Comparison of ENCODE assay signal across 9 cellular contexts in the genomic region with DNA sequence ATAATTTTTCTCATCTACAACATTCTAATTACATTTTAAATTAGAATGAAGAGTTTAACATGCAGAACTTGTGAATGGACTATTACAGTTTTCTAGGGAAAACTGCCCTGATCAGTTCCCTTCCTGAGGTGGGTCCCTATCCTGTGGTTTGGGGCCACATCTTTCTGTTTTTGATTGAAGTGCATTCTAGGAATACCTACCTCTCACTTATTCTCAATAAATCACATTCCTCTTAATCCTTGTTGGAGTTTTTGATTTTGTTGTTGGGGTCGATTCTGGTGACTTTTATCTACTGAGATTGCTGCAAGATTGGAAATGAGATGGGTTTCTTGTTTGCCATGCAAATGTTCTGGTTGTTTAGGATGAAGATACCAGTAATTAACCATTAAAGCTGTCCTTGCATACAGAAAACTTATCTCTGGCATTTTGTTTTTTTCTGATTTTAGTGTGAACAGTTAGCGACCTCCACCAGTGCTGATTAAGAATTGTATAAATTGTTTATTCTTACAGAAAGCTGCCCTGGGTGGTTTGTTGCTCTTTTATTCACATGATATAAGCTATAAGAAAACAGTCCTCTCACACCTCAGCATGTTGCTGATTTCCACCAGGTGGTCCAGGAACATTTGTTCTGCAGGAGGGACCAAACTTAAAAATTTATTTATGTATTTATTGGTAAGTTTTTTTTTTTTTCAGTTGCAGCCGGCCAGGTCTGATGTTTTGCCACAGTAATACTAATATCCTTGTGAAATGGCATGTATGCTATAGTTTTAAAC.
DNase-seq lines count a peak whose midpoint lies in the region; ATAC-seq and TF ChIP-seq lines count a peak whose summit lies in the region.
"Had no signal": no experiment of that assay in that cellular context is flagged by ENCODE, and none has a peak within 500 bp of the region (broad histone marks: within the 10 kb centered on the region; RNA-seq: fewer than 3 reads in every experiment).

No MANE protein-coding gene starts in this region.

- 0% methylated on average over 1 of the region's 3 CpGs for WGBS in mesenchymal stem cell
- 48 to 54% methylated on average over 3 of the region's 3 CpGs for WGBS in upper lobe of left lung, 2 donors

- no peak overlapping the region for H3K4ac ChIP-seq in mesenchymal stem cell (ENCODE audit: low read depth in 1 of 2, low read length in 2 of 2)

- H2BK12ac ChIP-seq in mesenchymal stem cell (ENCODE audit: low read length in 2 of 2): no peak overlapping the region

- no peak overlapping the region for H2AFZ ChIP-seq in mesenchymal stem cell (ENCODE audit: low read depth, low read length)

- no peak overlapping the region for H2BK5ac ChIP-seq in mesenchymal stem cell (ENCODE audit: low read depth, low read length, poor library complexity, severe bottlenecking)

- no peak overlapping the region for H2AK5ac ChIP-seq in mesenchymal stem cell (ENCODE audit: low read length, severe bottlenecking)

- H4K91ac ChIP-seq in mesenchymal stem cell (ENCODE audit: low read length): no peak overlapping the region

- H3K9ac ChIP-seq in mesenchymal stem cell (ENCODE audit: low read length): peak overlapping the region; percentile 30

- H3K4me3 ChIP-seq in astrocyte of the cerebellum (ENCODE audit: low read depth, low read length) (peak overlapping the region; percentile 51), mesenchymal stem cell (ENCODE audit: insufficient read depth in 1 of 2, low read depth in 1 of 2, low read length in 2 of 2) (peak overlapping the region in 1 of 2 experiments; percentile 81), upper lobe of left lung (peak overlapping the region in 2 of 4 donors; percentile 55 to 62)

- no peak overlapping the region for H4K8ac ChIP-seq in mesenchymal stem cell (ENCODE audit: low read length)

- TF ChIP-seq EP300 in upper lobe of left lung (IDR thresholded peaks at IDR 0.05): no peak

- H3K4me3 Mint-ChIP-seq in activated naive CD4-positive, alpha-beta T cell treated with anti-CD3 and anti-CD28 coated beads, Interleukin-2, amount 50 U/mL, for 24 hours: peak overlapping the region; percentile 77

- no peak for TF ChIP-seq POLR2A in upper lobe of left lung (IDR thresholded peaks at IDR 0.05)

- no peak overlapping the region for H2BK120ac ChIP-seq in mesenchymal stem cell (ENCODE audit: low read depth, low read length)

- H2BK15ac ChIP-seq in mesenchymal stem cell (ENCODE audit: low read depth, poor library complexity, severe bottlenecking): no peak overlapping the region

- H3K36me3 ChIP-seq in mesenchymal stem cell (ENCODE audit: control insufficient read depth in 1 of 2, insufficient read depth in 2 of 2, low read depth in 1 of 2, low read length in 2 of 2): peaks cover 11 to 22% of the 10 kb centered on the region in 2 experiments
- H3K36me3 ChIP-seq in upper lobe of left lung: no peaks in the 10 kb centered on the region

- H3K27me3 ChIP-seq in mesenchymal stem cell (ENCODE audit: control insufficient read depth in 1 of 2, insufficient read depth in 1 of 2, low read length in 2 of 2) (no peaks in the 10 kb centered on the region), upper lobe of left lung (no peaks in the 10 kb centered on the region)

- in situ Hi-C loops in astrocyte of the cerebellum (cut with HindIII; ENCODE audit: low sequenced_read_pairs): no loop called here

- no peak for ATAC-seq in activated naive CD4-positive, alpha-beta T cell treated with anti-CD3 and anti-CD28 coated beads, Interleukin-2, amount 50 U/mL, for 72 hours
- no peak for ATAC-seq in upper lobe of left lung (ENCODE audit: low FRiP score in 2 of 2)
- ATAC-seq in GM18861 (IDR thresholded peaks at IDR 0.05; ENCODE audit: unreplicated experiment): no peak

- no peaks in the 10 kb centered on the region for H3K36me3 Mint-ChIP-seq in activated naive CD4-positive, alpha-beta T cell treated with anti-CD3 and anti-CD28 coated beads, Interleukin-2, amount 50 U/mL, for 24 hours
- H3K36me3 Mint-ChIP-seq in activated naive CD4-positive, alpha-beta T cell treated with anti-CD3 and anti-CD28 coated beads, Interleukin-2, amount 50 U/mL, for 72 hours: no peaks in the 10 kb centered on the region

- DNase-seq in activated naive CD4-positive, alpha-beta T cell treated with anti-CD3 and anti-CD28 coated beads, Interleukin-2, amount 50 U/mL, for 72 hours (ENCODE audit: low spot score in 2 of 2): no peak
- DNase-seq in astrocyte of the cerebellum (ENCODE audit: low read depth): no peak
- no peak for DNase-seq in mesenchymal stem cell
- no peak for DNase-seq in upper lobe of left lung
- no peak for DNase-seq in activated gamma-delta T cell treated with Interleukin-2 at 50 U/mL for 16 hours
- no peak for DNase-seq in NK-92 treated with Interleukin-12 subunit alpha and Interleukin-12 subunit beta, amount 100 ng/mL, for 24 hours (lab: John Stamatoyannopoulos, UW)

- H3K27ac ChIP-seq in mesenchymal stem cell (ENCODE audit: low read length, poor library complexity, severe bottlenecking): no peak overlapping the region
- peak overlapping the region; percentile 83 to 86 (median 85) for H3K27ac ChIP-seq in upper lobe of left lung

- H3K14ac ChIP-seq in mesenchymal stem cell (ENCODE audit: low read length in 2 of 2): no peak overlapping the region

- H3K9me3 ChIP-seq in mesenchymal stem cell (ENCODE audit: control insufficient read depth, low read length): no peaks in the 10 kb centered on the region
- H3K9me3 ChIP-seq in upper lobe of left lung: no peaks in the 10 kb centered on the region

- H3K4me1 Mint-ChIP-seq in activated naive CD4-positive, alpha-beta T cell treated with anti-CD3 and anti-CD28 coated beads, Interleukin-2, amount 50 U/mL, for 24 hours: peaks cover 8% of the 10 kb centered on the region

- no peaks in the 10 kb centered on the region for H3K9me3 Mint-ChIP-seq in activated naive CD4-positive, alpha-beta T cell treated with anti-CD3 and anti-CD28 coated beads, Interleukin-2, amount 50 U/mL, for 24 hours
- H3K9me3 Mint-ChIP-seq in activated naive CD4-positive, alpha-beta T cell treated with anti-CD3 and anti-CD28 coated beads, Interleukin-2, amount 50 U/mL, for 72 hours: no peaks in the 10 kb centered on the region
- H3K9me3 Mint-ChIP-seq: stimulated activated naive B cell treated with anti-CD40 and anti-IgM and Interleukin-4, amounts not matched to agents 10 μg/mL and 1 μg/mL and 100 μg/mL, for 72 hours had no signal

- no peak overlapping the region for H3K27ac Mint-ChIP-seq in activated naive CD4-positive, alpha-beta T cell treated with anti-CD3 and anti-CD28 coated beads, Interleukin-2, amount 50 U/mL, for 24 hours
- no peak overlapping the region for H3K27ac Mint-ChIP-seq in activated naive CD4-positive, alpha-beta T cell treated with anti-CD3 and anti-CD28 coated beads, Interleukin-2, amount 50 U/mL, for 72 hours
- H3K27ac Mint-ChIP-seq: stimulated activated naive B cell treated with anti-CD40 and anti-IgM and Interleukin-4, amounts not matched to agents 10 μg/mL and 1 μg/mL and 100 μg/mL, for 72 hours had no signal

- H3K79me1 ChIP-seq in mesenchymal stem cell (replicated peaks; ENCODE audit: low read length, poor library complexity, severe bottlenecking): peaks cover 12% of the 10 kb centered on the region

- H3K23ac ChIP-seq in mesenchymal stem cell (ENCODE audit: low read length in 2 of 2): no peak overlapping the region

- peaks cover 14% of the 10 kb centered on the region for H3K4me1 ChIP-seq in mesenchymal stem cell (ENCODE audit: control insufficient read depth, insufficient read depth, low read depth, low read length)
- H3K4me1 ChIP-seq in upper lobe of left lung: peaks cover 21 to 53% (median 25%) of the 10 kb centered on the region in 4 donors

- H3K18ac ChIP-seq in mesenchymal stem cell (ENCODE audit: low read depth in 1 of 2, low read length in 2 of 2): no peak overlapping the region

- TF ChIP-seq CTCF in astrocyte of the cerebellum (IDR thresholded peaks at IDR 0.05; ENCODE audit: low read depth, low read length, missing control alignments): no peak
- no peak for TF ChIP-seq CTCF in upper lobe of left lung (IDR thresholded peaks at IDR 0.05)

- peaks cover 19% of the 10 kb centered on the region for H3K27me3 Mint-ChIP-seq in activated naive CD4-positive, alpha-beta T cell treated with anti-CD3 and anti-CD28 coated beads, Interleukin-2, amount 50 U/mL, for 24 hours

- peak overlapping the region; percentile 52 for H3K4me2 ChIP-seq in mesenchymal stem cell (ENCODE audit: low read length, poor library complexity, severe bottlenecking)
